ENCODE assay signal across 28 cellular contexts in the genomic region with DNA sequence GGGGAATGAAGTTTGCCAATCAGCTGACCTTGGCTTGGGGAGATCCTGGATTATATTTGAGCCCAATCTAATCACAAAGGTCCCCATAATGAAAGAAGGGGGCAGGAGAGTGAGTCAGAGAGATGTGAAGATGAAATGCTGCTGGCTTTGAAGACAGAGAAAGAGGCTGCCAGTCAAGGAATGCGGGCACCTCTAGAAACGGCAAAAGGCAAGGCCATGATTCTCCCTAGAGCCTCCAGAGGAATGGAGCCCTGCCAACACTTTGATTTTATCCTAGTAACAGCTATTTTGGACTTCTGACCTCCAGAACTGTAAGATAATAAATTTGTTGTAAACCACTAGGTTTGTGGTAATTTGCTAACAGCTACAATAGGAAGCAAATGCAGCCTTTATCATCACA. TPM values are rescaled to one million over a fixed set of nuclear protein-coding genes. Genes with fewer than 3 reads are reported as not detected.
DNase-seq lines count a peak whose midpoint lies in the region; FAIRE-seq and TF ChIP-seq lines count a peak whose summit lies in the region.
"Had no signal": no experiment of that assay in that cellular context is flagged by ENCODE, and none has a peak within 500 bp of the region (broad histone marks: within the 10 kb centered on the region; RNA-seq: fewer than 3 reads in every experiment).

No MANE protein-coding gene starts in this region.

- H3K27me3 Mint-ChIP-seq in activated CD4-positive, alpha-beta T cell treated with anti-CD3 and anti-CD28 coated beads, Interleukin-2, amount 10 ng/mL, durations not matched to agents 24 days and 14 days: no peaks in the 10 kb centered on the region
- no peaks in the 10 kb centered on the region for H3K27me3 Mint-ChIP-seq in CD8-positive, alpha-beta memory T cell
- H3K27me3 Mint-ChIP-seq in activated naive CD8-positive, alpha-beta T cell treated with anti-CD3 and anti-CD28 coated beads for 36 hours: no peaks in the 10 kb centered on the region

- H2BK12ac ChIP-seq in neuronal stem cell (ENCODE audit: low read length): no peak overlapping the region

- peaks cover 74% of the 10 kb centered on the region for H3K4me1 Mint-ChIP-seq in activated CD4-positive, alpha-beta T cell treated with anti-CD3 and anti-CD28 coated beads, Interleukin-2, amount 10 ng/mL, durations not matched to agents 24 days and 14 days
- peaks cover 72 to 92% (median 91%) of the 10 kb centered on the region in 3 donors for H3K4me1 Mint-ChIP-seq in CD8-positive, alpha-beta memory T cell
- peaks cover 79% of the 10 kb centered on the region for H3K4me1 Mint-ChIP-seq in activated naive CD8-positive, alpha-beta T cell treated with anti-CD3 and anti-CD28 coated beads for 36 hours

- no peak overlapping the region for H3K27ac ChIP-seq in CD8-positive, alpha-beta memory T cell (ENCODE audit: low read depth, low read length)
- H3K27ac ChIP-seq in small intestine (ENCODE audit: low read depth in 1 of 2, low read length in 1 of 2) (no peak overlapping the region), neuronal stem cell (replicated peaks; ENCODE audit: low read length) (no peak overlapping the region), smooth muscle cell (ENCODE audit: low read depth) (no peak overlapping the region)
- H3K27ac ChIP-seq: C4-2B, SJSA1, upper lobe of right lung had no signal

- H3K9me3 ChIP-seq in CD8-positive, alpha-beta memory T cell (ENCODE audit: low read length): no peaks in the 10 kb centered on the region
- H3K9me3 ChIP-seq in small intestine (ENCODE audit: control insufficient read depth, low read depth) (no peaks in the 10 kb centered on the region), neuronal stem cell (replicated peaks in 1 of 2; ENCODE audit: control insufficient read depth in 2 of 2, insufficient read depth in 1 of 2, low read depth in 1 of 2, low read length in 2 of 2) (peaks cover 4% of the 10 kb centered on the region in 2 donors), smooth muscle cell (replicated peaks; ENCODE audit: low read depth) (no peaks in the 10 kb centered on the region)
- H3K9me3 ChIP-seq: upper lobe of right lung had no signal

- peaks cover 9% of the 10 kb centered on the region for H4K20me1 ChIP-seq in smooth muscle cell (ENCODE audit: low read depth)

- intact Hi-C loops in activated CD4-positive, alpha-beta T cell treated with anti-CD3 and anti-CD28 coated beads, Interleukin-2, amount 10 ng/mL, durations not matched to agents 24 days and 14 days (cut with micrococcal nuclease): no loop called here

- H3K79me1 ChIP-seq in neuronal stem cell (ENCODE audit: low read depth, low read length): no peaks in the 10 kb centered on the region

- no peak overlapping the region for H3K4ac ChIP-seq in neuronal stem cell (ENCODE audit: low read length)

- CTCF ChIA-PET in CD8-positive, alpha-beta memory T cell (lab: Charles Lee): no interaction called here

- POLR2A ChIA-PET in CD8-positive, alpha-beta memory T cell (lab: Charles Lee): interaction anchor here (0.7 to 4.0 kb wide), 3 partner anchors 28 to 35 kb away, joined by 3 to 26 read pairs (median 4); no protein-coding TSS in a partner anchor

- H2BK15ac ChIP-seq in neuronal stem cell (ENCODE audit: low read length): no peak overlapping the region

- H3K27me3 ChIP-seq in CD8-positive, alpha-beta memory T cell (ENCODE audit: insufficient read depth, low read length, poor library complexity, severe bottlenecking): no peaks in the 10 kb centered on the region
- no peaks in the 10 kb centered on the region for H3K27me3 ChIP-seq in small intestine (ENCODE audit: control insufficient read depth in 2 of 2, insufficient read depth in 2 of 2, low read length in 2 of 2)
- peaks cover 0 to 2% (median 0%) of the 10 kb centered on the region in 3 experiments for H3K27me3 ChIP-seq in neuronal stem cell (ENCODE audit: control insufficient read depth in 3 of 3, insufficient read depth in 3 of 3, low read depth in 1 of 3, low read length in 3 of 3)
- H3K27me3 ChIP-seq in smooth muscle cell (ENCODE audit: low read depth): no peaks in the 10 kb centered on the region
- H3K27me3 ChIP-seq: SJSA1, upper lobe of right lung had no signal

- peak overlapping the region; percentile 90 for H3K4me3 Mint-ChIP-seq in activated CD4-positive, alpha-beta T cell treated with anti-CD3 and anti-CD28 coated beads, Interleukin-2, amount 10 ng/mL, durations not matched to agents 24 days and 14 days
- peak overlapping the region in 6 of 7 donors; percentile 15 to 86 (median 78) for H3K4me3 Mint-ChIP-seq in CD8-positive, alpha-beta memory T cell
- H3K4me3 Mint-ChIP-seq in activated naive CD8-positive, alpha-beta T cell treated with anti-CD3 and anti-CD28 coated beads for 36 hours: no peak overlapping the region
- H3K4me3 Mint-ChIP-seq: brain, nephron progenitor cell had no signal

- no peak overlapping the region for H3K23ac ChIP-seq in neuronal stem cell (ENCODE audit: low read depth, low read length, poor library complexity)

- no peaks in the 10 kb centered on the region for H3K79me2 ChIP-seq in smooth muscle cell (ENCODE audit: low read depth)

- H4K8ac ChIP-seq in neuronal stem cell (ENCODE audit: low read depth, low read length): no peak overlapping the region

- H4K91ac ChIP-seq in neuronal stem cell (ENCODE audit: low read depth, low read length, poor library complexity): no peak overlapping the region

- H3K4me3 ChIP-seq in CD8-positive, alpha-beta memory T cell (ENCODE audit: low read length): no peak overlapping the region
- H3K4me3 ChIP-seq in small intestine (ENCODE audit: low read depth in 1 of 2, low read length in 2 of 2): no peak overlapping the region
- no peak overlapping the region for H3K4me3 ChIP-seq in neuronal stem cell (ENCODE audit: low read length in 2 of 2)
- H3K4me3 ChIP-seq in smooth muscle cell: no peak overlapping the region
- H3K4me3 ChIP-seq: SJSA1, upper lobe of right lung had no signal

- H2AK5ac ChIP-seq in neuronal stem cell (ENCODE audit: low read depth, low read length): no peak overlapping the region

- H2BK120ac ChIP-seq in neuronal stem cell (ENCODE audit: low read depth, low read length): no peak overlapping the region

- H3K4me1 ChIP-seq in CD8-positive, alpha-beta memory T cell (ENCODE audit: insufficient read depth, low read length): peaks cover 81% of the 10 kb centered on the region
- H3K4me1 ChIP-seq in small intestine (ENCODE audit: control insufficient read depth in 2 of 2, insufficient read depth in 1 of 2, low read depth in 1 of 2, low read length in 1 of 2) (peaks cover 0 to 4% of the 10 kb centered on the region in 2 donors), neuronal stem cell (ENCODE audit: control insufficient read depth in 2 of 2, insufficient read depth in 1 of 2, low read depth in 1 of 2, low read length in 2 of 2) (no peaks in the 10 kb centered on the region), smooth muscle cell (ENCODE audit: low read depth) (no peaks in the 10 kb centered on the region)

- H2AFZ ChIP-seq in neuronal stem cell (ENCODE audit: low read length) (no peak overlapping the region), smooth muscle cell (ENCODE audit: low read depth) (no peak overlapping the region)

- no peak overlapping the region for H3K14ac ChIP-seq in neuronal stem cell (ENCODE audit: low read length)

- FAIRE-seq in small intestine (lab: Jason Lieb, UNC): no peak
- FAIRE-seq: colon, HTR-8/SVneo, RCC 7860 had no signal

- H3K9me3 Mint-ChIP-seq in activated CD4-positive, alpha-beta T cell treated with anti-CD3 and anti-CD28 coated beads, Interleukin-2, amount 10 ng/mL, durations not matched to agents 24 days and 14 days: peaks cover 13% of the 10 kb centered on the region
- H3K9me3 Mint-ChIP-seq in CD8-positive, alpha-beta memory T cell: peaks cover 0 to 3% (median 2%) of the 10 kb centered on the region in 5 donors
- H3K9me3 Mint-ChIP-seq in activated naive CD8-positive, alpha-beta T cell treated with anti-CD3 and anti-CD28 coated beads for 36 hours: peaks cover 43% of the 10 kb centered on the region

- no peak for TF ChIP-seq CTCF in smooth muscle cell (IDR thresholded peaks at IDR 0.05; ENCODE audit: borderline replicate concordance, insufficient read depth, poor library complexity, severe bottlenecking)

- H3K18ac ChIP-seq in neuronal stem cell (ENCODE audit: low read length): no peak overlapping the region

- H2BK5ac ChIP-seq in neuronal stem cell (ENCODE audit: low read length): no peak overlapping the region

- H3K36me3 ChIP-seq in CD8-positive, alpha-beta memory T cell (ENCODE audit: insufficient read depth, low read length): peaks cover 4% of the 10 kb centered on the region
- H3K36me3 ChIP-seq in small intestine (ENCODE audit: control insufficient read depth in 2 of 2, insufficient read depth in 2 of 2, low read length in 2 of 2): no peaks in the 10 kb centered on the region
- H3K36me3 ChIP-seq in neuronal stem cell (replicated peaks in 1 of 2; ENCODE audit: control insufficient read depth in 2 of 2, insufficient read depth in 2 of 2, low read length in 2 of 2): no peaks in the 10 kb centered on the region
- peaks cover 3% of the 10 kb centered on the region for H3K36me3 ChIP-seq in smooth muscle cell (ENCODE audit: low read depth)

- H3K4me2 ChIP-seq in neuronal stem cell (ENCODE audit: insufficient read depth, low read length, poor library complexity, severe bottlenecking): no peak overlapping the region
- H3K4me2 ChIP-seq in smooth muscle cell: no peak overlapping the region

- H3K27ac Mint-ChIP-seq in activated CD4-positive, alpha-beta T cell treated with anti-CD3 and anti-CD28 coated beads, Interleukin-2, amount 10 ng/mL, durations not matched to agents 24 days and 14 days: peak overlapping the region; percentile 45
- H3K27ac Mint-ChIP-seq in CD8-positive, alpha-beta memory T cell: peak overlapping the region; percentile 69 to 99 (median 97)
- H3K27ac Mint-ChIP-seq in activated naive CD8-positive, alpha-beta T cell treated with anti-CD3 and anti-CD28 coated beads for 36 hours: peak overlapping the region; percentile 72
- H3K27ac Mint-ChIP-seq: activated naive CD4-positive, alpha-beta T cell treated with anti-CD3 and anti-CD28 coated beads, Interleukin-2, amount 50 U/mL, for 72 hours; brain; nephron progenitor cell had no signal

- 20 to 58% (median 44%) methylated on average over 2 of the region's 2 CpGs for WGBS in small intestine, 3 donors
- no CpG with 5 or more reads among the region's 2 CpGs for WGBS in neuronal stem cell (ENCODE audit: extremely low coverage in 2 of 2, insufficient read length in 2 of 2, insufficient replicate concordance in 1 of 2), 2 donors
- 89% methylated on average over 2 of the region's 2 CpGs for WGBS in smooth muscle cell (ENCODE audit: low lambda C conversion rate)

- peaks cover 8% of the 10 kb centered on the region for H3F3A ChIP-seq in smooth muscle cell (ENCODE audit: low read depth)

- no peak for DNase-seq in activated CD4-positive, alpha-beta T cell treated with anti-CD3 and anti-CD28 coated beads, Interleukin-2, amount 10 ng/mL, durations not matched to agents 24 days and 14 days
- DNase-seq in activated CD4-positive, alpha-beta T cell treated with anti-CD3 and anti-CD28 coated beads, Interleukin-2, amount 50 U/mL, for 48 hours: no peak
- DNase-seq in CD8-positive, alpha-beta memory T cell: no peak
- no peak for DNase-seq in activated naive CD8-positive, alpha-beta T cell treated with anti-CD3 and anti-CD28 coated beads for 36 hours
- DNase-seq in small intestine: peak; percentile 34
- no peak for DNase-seq in neuronal stem cell (ENCODE audit: low spot score)
- no peak for DNase-seq in smooth muscle cell (lab: John Stamatoyannopoulos, UW; ENCODE audit: unreplicated experiment)
- no peak for DNase-seq in amniotic stem cell (lab: John Stamatoyannopoulos, UW)
- DNase-seq: DMS153; GDM1; glutamatergic neuron; HCEC 1CT; Kasumi-1; NCI-H1048; NCI-H187 treated with DMSO at 0.1 percent for 48 hours; NCI-H345; nephron progenitor cell; NK-92 treated with Interleukin-12 subunit alpha and Interleukin-12 subunit beta, amount 100 ng/mL, for 24 hours; stimulated activated CD4-positive, alpha-beta T cell treated with anti-CD3 and anti-CD28 coated beads, Interleukin-4, amount 100 ng/mL, for 1 hour; T-helper 2 cell; upper lobe of right lung had no signal

- H3K36me3 Mint-ChIP-seq in activated CD4-positive, alpha-beta T cell treated with anti-CD3 and anti-CD28 coated beads, Interleukin-2, amount 10 ng/mL, durations not matched to agents 24 days and 14 days (ENCODE audit: low read depth): peaks cover 52% of the 10 kb centered on the region
- H3K36me3 Mint-ChIP-seq in CD8-positive, alpha-beta memory T cell: peaks cover 8 to 35% (median 27%) of the 10 kb centered on the region in 3 donors
- peaks cover 67% of the 10 kb centered on the region for H3K36me3 Mint-ChIP-seq in activated naive CD8-positive, alpha-beta T cell treated with anti-CD3 and anti-CD28 coated beads for 36 hours

- no peak overlapping the region for H3K9ac ChIP-seq in neuronal stem cell (ENCODE audit: low read depth, low read length, poor library complexity)
- no peak overlapping the region for H3K9ac ChIP-seq in smooth muscle cell (ENCODE audit: low read depth)

RNA-seq across cellular contexts. Expression of gene LBH, which starts 32.9 kb away (rescaled TPM):
- total RNA-seq in activated CD4-positive, alpha-beta T cell treated with anti-CD3 and anti-CD28 coated beads, Interleukin-2, amount 10 ng/mL, durations not matched to agents 24 days and 14 days: 176 and 184 TPM in 2 replicates
- 100 to 1,000 TPM; 115 to 121 TPM for total RNA-seq in CD8-positive, alpha-beta memory T cell
- 156 TPM for polyA plus RNA-seq in CD8-positive, alpha-beta memory T cell
- 10 to 100 TPM; 85.0 to 89.2 TPM for total RNA-seq in activated naive CD8-positive, alpha-beta T cell treated with anti-CD3 and anti-CD28 coated beads for 36 hours
- 10 to 100 TPM in 2 of 3 donors, 1 to 10 TPM in 1; 3.8 to 17.6 (median 12.2) TPM for polyA plus RNA-seq in small intestine
- polyA plus RNA-seq in neuronal stem cell (2013, experiment 1 of 2): 20.2 TPM
- 18.1 TPM for polyA plus RNA-seq in neuronal stem cell (2013, experiment 2 of 2)
- total RNA-seq in smooth muscle cell: 31.0 and 48.1 TPM in 2 replicates
- 33.9 and 35.2 TPM in 2 replicates for polyA plus RNA-seq in smooth muscle cell

Comparison
In these comparisons a context has a peak if more than half of its experiments do, and no peak if none do; other contexts are left out.
1. H3K27ac Mint-ChIP-seq: peak in every context shown above with its lines; median percentile 97 in CD8-positive, alpha-beta memory T cell; 72 in activated naive CD8-positive, alpha-beta T cell treated with anti-CD3 and anti-CD28 coated beads for 36 hours; 45 in activated CD4-positive, alpha-beta T cell treated with anti-CD3 and anti-CD28 coated beads, Interleukin-2, amount 10 ng/mL, durations not matched to agents 24 days and 14 days.